ENCODE assay signal across 9 cellular contexts in the genomic region with DNA sequence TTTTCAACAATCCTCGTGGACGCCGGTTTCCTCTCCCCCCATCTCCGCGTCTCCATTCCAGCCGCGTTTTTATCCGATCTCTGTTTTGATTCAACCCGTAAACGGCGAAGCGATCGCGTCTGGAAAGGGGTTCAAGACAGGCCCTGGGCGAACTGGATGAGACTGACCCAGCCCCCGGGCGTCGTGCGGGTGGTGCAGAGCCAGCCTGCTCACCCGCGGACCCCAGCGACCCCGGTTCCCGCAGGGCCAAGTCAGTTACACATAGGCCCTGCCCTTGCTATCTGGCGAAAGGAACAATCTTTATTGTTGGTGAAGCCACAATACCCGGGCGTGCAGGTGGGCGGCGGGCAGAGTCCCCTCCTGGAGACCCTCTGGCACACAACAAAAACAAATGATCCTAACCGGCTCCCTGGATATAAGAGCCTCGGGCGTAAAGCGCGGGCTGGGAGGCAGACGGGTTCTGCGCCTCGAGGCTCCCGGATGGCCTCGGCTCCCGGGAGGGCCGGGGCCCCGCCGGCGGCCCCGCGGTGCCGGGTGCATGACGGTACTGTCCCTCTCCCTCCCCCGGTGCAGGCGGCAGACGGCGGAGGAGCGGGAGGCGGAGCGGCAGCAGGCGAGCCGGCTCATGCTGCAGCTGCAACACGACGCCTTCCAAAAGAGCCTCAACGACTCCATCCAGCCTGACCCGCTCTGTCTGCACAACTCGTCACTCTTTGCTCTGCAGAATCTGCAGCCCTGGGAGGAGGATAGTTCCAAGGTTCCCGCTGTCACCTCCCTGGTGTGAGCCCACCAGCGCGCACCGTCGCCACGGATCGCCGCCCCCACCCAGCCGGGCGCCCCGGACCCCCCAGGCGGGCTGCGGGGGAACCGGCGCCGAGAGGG. TPM values are rescaled to one million over a fixed set of nuclear protein-coding genes. Genes with fewer than 3 reads are reported as not detected.
DNase-seq lines count a peak whose midpoint lies in the region; ATAC-seq and TF ChIP-seq lines count a peak whose summit lies in the region.
"Had no signal": no experiment of that assay in that cellular context is flagged by ENCODE, and none has a peak within 500 bp of the region (broad histone marks: within the 10 kb centered on the region; RNA-seq: fewer than 3 reads in every experiment).

No MANE protein-coding gene starts in this region.

- DNase-seq in cardiac muscle cell (ENCODE audit: low read depth in 1 of 2, low spot score in 1 of 2) (peak; percentile 40 to 67), left cardiac atrium (no peak), iris pigment epithelial cell (ENCODE audit: low read depth) (peak; percentile 28), upper lobe of right lung (peak; percentile 61)
- no peak for DNase-seq in activated T-helper 1 cell treated with anti-CD3 and anti-CD28 coated beads, Interleukin-12 subunit alpha, Interleukin-12 subunit beta, Interleukin-2, Interleukin-4 antibody, amounts not matched to agents 30 ng/mL and 10 ng/mL and 1 ng/mL, durations not matched to agents 14 hours and 24 hours and 36 hours (ENCODE audit: low spot score)

- TF ChIP-seq CTCF in cardiac muscle cell (IDR thresholded peaks at IDR 0.05; ENCODE audit: low read depth, low read length) (no peak), WI38 (IDR thresholded peaks at IDR 0.05; ENCODE audit: low read depth, low read length) (no peak), upper lobe of right lung (IDR thresholded peaks at IDR 0.05) (no peak)

- H3K36me3 ChIP-seq in cardiac muscle cell (no peaks in the 10 kb centered on the region), upper lobe of right lung (no peaks in the 10 kb centered on the region)

- H3K27ac ChIP-seq in cardiac muscle cell (no peak overlapping the region), upper lobe of right lung (no peak overlapping the region)

- H3K4me1 Mint-ChIP-seq in activated T-helper 1 cell treated with anti-CD3 and anti-CD28 coated beads, Interleukin-12 subunit alpha, Interleukin-12 subunit beta, Interleukin-2, Interleukin-4 antibody, amounts not matched to agents 30 ng/mL and 10 ng/mL and 1 ng/mL, durations not matched to agents 14 hours and 24 hours and 36 hours (ENCODE audit: low read depth), result peaks cover 12% of the 10 kb centered on the region

- ATAC-seq in left cardiac atrium (no peak), upper lobe of right lung (no peak), HG02678 (IDR thresholded peaks at IDR 0.05; ENCODE audit: unreplicated experiment) (no peak), HG02623 (IDR thresholded peaks at IDR 0.05; ENCODE audit: unreplicated experiment) (no peak)

- H3K27me3 Mint-ChIP-seq in activated T-helper 1 cell treated with anti-CD3 and anti-CD28 coated beads, Interleukin-12 subunit alpha, Interleukin-12 subunit beta, Interleukin-2, Interleukin-4 antibody, amounts not matched to agents 30 ng/mL and 10 ng/mL and 1 ng/mL, durations not matched to agents 14 hours and 24 hours and 36 hours (ENCODE audit: insufficient read depth), result peaks cover 54% of the 10 kb centered on the region

- intact Hi-C loops in left cardiac atrium (cut with DNase I) (no loop called here), upper lobe of right lung (cut with DNase I) (no loop called here)
- intact Hi-C loops in activated T-helper 1 cell treated with anti-CD3 and anti-CD28 coated beads, Interleukin-12 subunit alpha, Interleukin-12 subunit beta, Interleukin-2, Interleukin-4 antibody, amounts not matched to agents 30 ng/mL and 10 ng/mL and 1 ng/mL, durations not matched to agents 14 hours and 24 hours and 36 hours (cut with micrococcal nuclease), result no loop called here

- peaks cover 100% of the 10 kb centered on the region for H3K27me3 ChIP-seq in cardiac muscle cell
- H3K27me3 ChIP-seq in upper lobe of right lung, result peaks cover 99% of the 10 kb centered on the region

- H3K4me1 ChIP-seq in cardiac muscle cell (ENCODE audit: low read depth) (peaks cover 5% of the 10 kb centered on the region), upper lobe of right lung (peaks cover 34% of the 10 kb centered on the region)

- H3K27ac Mint-ChIP-seq in activated T-helper 1 cell treated with anti-CD3 and anti-CD28 coated beads, Interleukin-12 subunit alpha, Interleukin-12 subunit beta, Interleukin-2, Interleukin-4 antibody, amounts not matched to agents 30 ng/mL and 10 ng/mL and 1 ng/mL, durations not matched to agents 14 hours and 24 hours and 36 hours, result no peak overlapping the region

- no peaks in the 10 kb centered on the region for H3K9me3 Mint-ChIP-seq in activated T-helper 1 cell treated with anti-CD3 and anti-CD28 coated beads, Interleukin-12 subunit alpha, Interleukin-12 subunit beta, Interleukin-2, Interleukin-4 antibody, amounts not matched to agents 30 ng/mL and 10 ng/mL and 1 ng/mL, durations not matched to agents 14 hours and 24 hours and 36 hours

- peaks cover 5% of the 10 kb centered on the region for H3K36me3 Mint-ChIP-seq in activated T-helper 1 cell treated with anti-CD3 and anti-CD28 coated beads, Interleukin-12 subunit alpha, Interleukin-12 subunit beta, Interleukin-2, Interleukin-4 antibody, amounts not matched to agents 30 ng/mL and 10 ng/mL and 1 ng/mL, durations not matched to agents 14 hours and 24 hours and 36 hours (ENCODE audit: low read depth)

- H3K4me3 ChIP-seq in cardiac muscle cell, result peak overlapping the region; percentile 13
- peak overlapping the region; percentile 29 for H3K4me3 ChIP-seq in WI38 (ENCODE audit: low read depth, low read length)
- H3K4me3 ChIP-seq in upper lobe of right lung, result no peak overlapping the region

- no peaks in the 10 kb centered on the region for H3K9me3 ChIP-seq in cardiac muscle cell (ENCODE audit: low read depth)
- no peaks in the 10 kb centered on the region for H3K9me3 ChIP-seq in upper lobe of right lung

- no peak overlapping the region for H3K4me3 Mint-ChIP-seq in activated T-helper 1 cell treated with anti-CD3 and anti-CD28 coated beads, Interleukin-12 subunit alpha, Interleukin-12 subunit beta, Interleukin-2, Interleukin-4 antibody, amounts not matched to agents 30 ng/mL and 10 ng/mL and 1 ng/mL, durations not matched to agents 14 hours and 24 hours and 36 hours

RNA-seq across cellular contexts. Expression of a gene that starts 2.0 kb away (rescaled TPM):
- total RNA-seq in cardiac muscle cell, result not detected in 2 replicates
- not detected in 2 replicates for polyA plus RNA-seq in cardiac muscle cell
- not detected for total RNA-seq in left cardiac atrium
- total RNA-seq in upper lobe of right lung, result not detected
- total RNA-seq in activated T-helper 1 cell treated with anti-CD3 and anti-CD28 coated beads, Interleukin-12 subunit alpha, Interleukin-12 subunit beta, Interleukin-2, Interleukin-4 antibody, amounts not matched to agents 30 ng/mL and 10 ng/mL and 1 ng/mL, durations not matched to agents 14 hours and 24 hours and 36 hours, result not detected in 2 replicates
- total RNA-seq: renal cortical epithelial cell had no signal

Comparison
In these comparisons a context has a peak if more than half of its experiments do, and no peak if none do; other contexts are left out.
1. DNase-seq: peak in cardiac muscle cell (2 of 2), iris pigment epithelial cell (single experiment) and upper lobe of right lung (single experiment); none in left cardiac atrium (single experiment) and activated T-helper 1 cell treated with anti-CD3 and anti-CD28 coated beads, Interleukin-12 subunit alpha, Interleukin-12 subunit beta, Interleukin-2, Interleukin-4 antibody, amounts not matched to agents 30 ng/mL and 10 ng/mL and 1 ng/mL, durations not matched to agents 14 hours and 24 hours and 36 hours (single experiment).